Comparison of ENCODE assay signal across 6 cellular contexts in genomic region chr19:17246681-17247425, GRCh38. TPM values are rescaled to one million over a fixed set of nuclear protein-coding genes. Genes with fewer than 3 reads are reported as not detected.
DNase-seq lines count a peak whose midpoint lies in the region; ATAC-seq and TF ChIP-seq lines count a peak whose summit lies in the region.

No MANE protein-coding gene starts in this region.

- no peaks in the 10 kb centered on the region for H3K9me3 ChIP-seq in fibroblast of lung (ENCODE audit: control insufficient read depth, insufficient read depth, low read depth, low read length)

- TF ChIP-seq CTCF in C4-2B (conservative IDR thresholded peaks at IDR 0.05), result no peak
- no peak for TF ChIP-seq CTCF in fibroblast of lung (conservative IDR thresholded peaks at IDR 0.05 in 1 of 2, IDR thresholded peaks at IDR 0.05 in 1 of 2; ENCODE audit: low read depth in 1 of 2, low read length in 2 of 2)

- no peaks in the 10 kb centered on the region for H3K9me3 Mint-ChIP-seq in stimulated activated naive B cell treated with anti-CD40 and anti-IgM and Interleukin-4, amounts not matched to agents 10 μg/mL and 1 μg/mL and 100 μg/mL, for 72 hours

- no peaks in the 10 kb centered on the region for H3K36me3 Mint-ChIP-seq in stimulated activated naive B cell treated with anti-CD40 and anti-IgM and Interleukin-4, amounts not matched to agents 10 μg/mL and 1 μg/mL and 100 μg/mL, for 72 hours

- no peaks in the 10 kb centered on the region for H3K27me3 ChIP-seq in fibroblast of lung (ENCODE audit: control insufficient read depth, insufficient read depth, low read length)

- H3K27ac Mint-ChIP-seq in stimulated activated naive B cell treated with anti-CD40 and anti-IgM and Interleukin-4, amounts not matched to agents 10 μg/mL and 1 μg/mL and 100 μg/mL, for 72 hours, result peak overlapping the region; percentile 75

- ATAC-seq in stimulated activated naive B cell treated with anti-CD40 and anti-IgM and Interleukin-4, amounts not matched to agents 10 μg/mL and 1 μg/mL and 100 μg/mL, for 72 hours (replicated peaks), result peak; percentile 10 to 20

- no peaks in the 10 kb centered on the region for H4K20me1 ChIP-seq in fibroblast of lung (ENCODE audit: control insufficient read depth, extremely low read depth, insufficient read depth, low read length)

- H3K4me3 Mint-ChIP-seq in stimulated activated naive B cell treated with anti-CD40 and anti-IgM and Interleukin-4, amounts not matched to agents 10 μg/mL and 1 μg/mL and 100 μg/mL, for 72 hours, result peak overlapping the region; percentile 98

- H3K9ac ChIP-seq in fibroblast of lung (ENCODE audit: insufficient read depth, low read length), result no peak overlapping the region

- peak overlapping the region; percentile 98 for H3K27ac ChIP-seq in C4-2B
- peak overlapping the region; percentile 67 for H3K27ac ChIP-seq in fibroblast of lung (ENCODE audit: insufficient read depth, low read length)

- H3K36me3 ChIP-seq in fibroblast of lung (ENCODE audit: control insufficient read depth, insufficient read depth, low read length), result no peaks in the 10 kb centered on the region

- no peak overlapping the region for H2AFZ ChIP-seq in fibroblast of lung (ENCODE audit: low read length)

- H3K4me3 ChIP-seq in fibroblast of lung (replicated peaks in 1 of 4; ENCODE audit: control extremely low read depth in 1 of 4, insufficient read depth in 1 of 4, low read depth in 3 of 4, low read length in 4 of 4), result peak overlapping the region in 3 of 4 experiments; percentile 36 to 56 (median 38)

- peaks cover 9% of the 10 kb centered on the region for H3K4me1 ChIP-seq in fibroblast of lung (ENCODE audit: control insufficient read depth, extremely low read depth, insufficient read depth, low read length)

- H3K4me1 Mint-ChIP-seq in stimulated activated naive B cell treated with anti-CD40 and anti-IgM and Interleukin-4, amounts not matched to agents 10 μg/mL and 1 μg/mL and 100 μg/mL, for 72 hours, result peaks cover 20 to 21% of the 10 kb centered on the region in 2 donors

- peak; percentile 67 for DNase-seq in NCI-H2196 treated with DMSO at 0.1 percent for 48 hours (lab: John Stamatoyannopoulos, UW; ENCODE audit: unreplicated experiment)
- DNase-seq in fibroblast of lung (ENCODE audit: low read depth in 2 of 2), result peak in 1 of 2 donors; percentile 37
- DNase-seq in stimulated activated naive B cell treated with anti-CD40 and anti-IgM and Interleukin-4, amounts not matched to agents 10 μg/mL and 1 μg/mL and 100 μg/mL, for 72 hours, result no peak
- no peak for DNase-seq in stimulated activated CD4-positive, alpha-beta T cell treated with anti-CD3 and anti-CD28 coated beads, Interleukin-2, amount 100 ng/mL, for 24 hours
- no peak for DNase-seq in stimulated activated CD4-positive, alpha-beta T cell treated with anti-CD3 and anti-CD28 coated beads, Interleukin-15, amount 100 ng/mL, for 24 hours

- no peak overlapping the region for H3K4me2 ChIP-seq in fibroblast of lung (ENCODE audit: extremely low read depth, insufficient read depth, low read length)

- no peaks in the 10 kb centered on the region for H3K27me3 Mint-ChIP-seq in stimulated activated naive B cell treated with anti-CD40 and anti-IgM and Interleukin-4, amounts not matched to agents 10 μg/mL and 1 μg/mL and 100 μg/mL, for 72 hours

- peaks cover 29% of the 10 kb centered on the region for H3K79me2 ChIP-seq in fibroblast of lung (ENCODE audit: control insufficient read depth, insufficient read depth, low read length)

RNA-seq across cellular contexts. Expression of gene NR2F6, which starts 1.1 kb away (rescaled TPM):
- 37.0 and 42.4 TPM in 2 replicates for total RNA-seq in fibroblast of lung
- 9.6 and 10.4 TPM in 2 replicates for polyA plus RNA-seq in fibroblast of lung
- 18.4 and 27.7 TPM in 2 replicates for polyA plus RNA-seq in fibroblast of lung (2012)
- polyA minus RNA-seq in fibroblast of lung (ENCODE audit: low replicate concordance), result 22.1 and 22.8 TPM in 2 replicates

RNA-seq across cellular contexts. Expression of gene USHBP1, which starts 17.7 kb away (rescaled TPM):
- total RNA-seq in fibroblast of lung, result under 0.01 TPM in 1 of 2 replicates, not detected in the other
- polyA plus RNA-seq in fibroblast of lung, result not detected in 2 replicates
- polyA plus RNA-seq in fibroblast of lung (2012), result not detected in 2 replicates
- polyA minus RNA-seq in fibroblast of lung (ENCODE audit: low replicate concordance), result not detected in 2 replicates

RNA-seq across cellular contexts. Expression of gene BABAM1, which starts 20.4 kb away (rescaled TPM):
- 74.3 and 79.4 TPM in 2 replicates for total RNA-seq in fibroblast of lung
- 68.8 and 81.2 TPM in 2 replicates for polyA plus RNA-seq in fibroblast of lung
- 80.0 and 94.8 TPM in 2 replicates for polyA plus RNA-seq in fibroblast of lung (2012)
- 47.8 and 87.1 TPM in 2 replicates for polyA minus RNA-seq in fibroblast of lung (ENCODE audit: low replicate concordance)

RNA-seq across cellular contexts. Expression of gene OCEL1, which starts 20.8 kb away (rescaled TPM):
- 2.6 and 4.6 TPM in 2 replicates for total RNA-seq in fibroblast of lung
- 4.5 and 8.8 TPM in 2 replicates for polyA plus RNA-seq in fibroblast of lung
- 18.7 and 20.4 TPM in 2 replicates for polyA plus RNA-seq in fibroblast of lung (2012)
- polyA minus RNA-seq in fibroblast of lung (ENCODE audit: low replicate concordance), result 14.2 and 15.9 TPM in 2 replicates

RNA-seq across cellular contexts. Expression of gene USE1, which starts 31.7 kb away (rescaled TPM):
- 23.8 and 26.5 TPM in 2 replicates for total RNA-seq in fibroblast of lung
- polyA plus RNA-seq in fibroblast of lung, result 25.8 and 27.1 TPM in 2 replicates
- polyA plus RNA-seq in fibroblast of lung (2012), result 33.5 and 33.7 TPM in 2 replicates
- 10.8 and 17.7 TPM in 2 replicates for polyA minus RNA-seq in fibroblast of lung (ENCODE audit: low replicate concordance)
